ENCODE assay signal across 1 cellular context in the genomic region with DNA sequence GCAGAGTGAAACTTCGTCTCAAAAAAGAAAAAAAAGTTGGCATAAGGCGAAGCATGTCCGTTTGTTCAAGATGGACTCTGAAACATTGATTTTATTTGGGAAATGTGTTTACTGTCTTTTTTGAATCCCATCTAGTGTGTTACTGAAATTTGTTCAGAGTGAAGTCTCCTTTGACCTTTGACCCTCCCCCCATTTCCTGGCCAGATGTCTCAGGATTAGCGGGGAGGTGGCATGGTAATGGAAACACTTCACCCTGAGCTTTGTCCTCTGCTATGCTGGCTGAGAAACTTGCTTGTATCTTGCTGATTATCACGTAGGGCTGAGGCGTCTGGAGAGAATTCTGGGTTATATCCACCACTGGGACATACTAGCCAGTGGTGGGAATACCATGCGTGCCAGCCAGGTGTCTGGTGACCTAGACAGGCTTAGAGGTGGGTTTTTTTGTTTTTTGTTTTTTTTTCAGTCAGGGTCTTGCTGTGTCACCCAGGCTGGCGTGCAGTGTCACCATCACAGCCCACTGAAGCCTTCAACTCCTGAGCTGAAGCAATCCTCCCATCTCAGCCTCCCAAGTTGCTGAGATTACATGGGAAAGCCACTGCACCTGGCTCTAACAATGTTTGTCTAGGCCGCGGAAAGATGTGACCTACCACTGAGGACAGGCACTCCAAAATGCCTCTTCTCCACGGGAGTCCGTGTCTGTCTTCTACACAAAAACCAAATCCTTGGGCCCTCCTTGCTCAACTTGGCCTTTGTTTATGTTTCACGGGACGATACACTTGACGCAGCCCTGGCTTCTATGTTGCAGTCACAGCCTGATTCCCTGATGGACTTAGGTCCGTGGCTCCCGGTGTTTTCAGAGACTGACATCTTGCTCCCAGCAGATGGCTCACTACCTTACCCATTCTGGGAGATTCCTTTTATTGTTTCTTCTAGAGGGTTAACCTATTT.
TF ChIP-seq lines count a peak whose summit lies in the region.

No MANE protein-coding gene starts in this region.

TF ChIP-seq in endothelial cell of umbilical vein, 7 proteins besides CTCF, POLR2A, EP300 and RAD21:
- no peak for TF ChIP-seq GATA2 (IDR thresholded peaks at IDR 0.05; ENCODE audit: insufficient read depth, insufficient read length, low read depth, low read length)
- no peak for TF ChIP-seq JUN (IDR thresholded peaks at IDR 0.05; ENCODE audit: borderline replicate concordance, insufficient read depth, insufficient read length, low read depth)
- TF ChIP-seq EZH2 (IDR thresholded peaks at IDR 0.05; ENCODE audit: borderline replicate concordance, low read depth, low read length, severe bottlenecking) = no peak
- TF ChIP-seq POLR2AphosphoS5 (IDR thresholded peaks at IDR 0.05; ENCODE audit: insufficient read depth, low read depth, low read length) = no peak
- TF ChIP-seq FOS (IDR thresholded peaks at IDR 0.05; ENCODE audit: borderline replicate concordance, insufficient read depth, low read length) = no peak
- TF ChIP-seq MYC (IDR thresholded peaks at IDR 0.05; ENCODE audit: low read depth, low read length) = no peak
